In the genomic region with DNA sequence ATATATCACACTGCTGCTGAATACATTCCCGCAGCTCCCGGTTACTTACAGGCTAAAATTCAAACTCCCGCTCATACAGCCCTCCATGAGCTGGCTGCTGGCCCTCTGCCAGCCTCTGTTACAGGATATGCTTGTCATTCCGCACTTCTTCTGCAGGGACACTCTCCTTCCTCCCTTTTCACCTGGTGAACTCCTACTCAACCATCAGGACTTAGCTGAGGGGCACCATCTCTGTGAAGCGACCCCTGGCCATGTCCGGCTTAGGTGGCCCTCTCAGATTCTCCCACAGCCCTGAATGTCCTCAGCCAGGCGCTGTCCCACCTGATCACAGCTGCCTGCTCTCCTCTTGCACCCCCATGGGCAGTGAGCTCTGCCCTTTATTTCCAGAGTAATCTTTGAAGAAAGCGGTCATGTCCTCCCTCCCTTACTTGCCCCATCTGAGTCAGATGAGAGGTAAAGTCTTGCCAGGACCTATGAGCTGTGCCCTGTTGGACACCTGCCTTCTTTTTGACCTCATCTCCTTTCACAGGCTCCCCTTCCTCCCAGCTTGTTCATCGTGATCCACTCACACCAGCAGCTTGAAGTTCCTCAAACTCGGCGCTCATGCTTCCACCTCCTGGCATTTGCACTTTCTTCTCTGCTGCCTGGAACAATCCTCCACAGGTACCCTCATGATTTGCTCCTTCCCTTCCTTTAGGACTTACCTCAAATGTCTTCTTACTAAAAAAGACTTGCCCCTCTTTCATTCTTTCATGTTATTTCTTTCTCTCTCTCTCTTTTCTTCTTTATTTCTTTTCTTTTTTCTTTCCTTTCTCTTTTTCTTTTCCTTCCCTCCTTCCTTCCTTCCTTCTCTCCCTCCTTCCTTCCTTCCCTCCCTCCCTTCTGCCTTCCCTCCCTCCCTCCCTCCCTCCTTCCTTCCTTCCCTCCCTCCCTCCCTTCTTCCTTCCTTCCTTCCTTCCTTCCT, we compare ENCODE assay signal across 16 cellular contexts. TPM values are rescaled to one million over a fixed set of nuclear protein-coding genes. Genes with fewer than 3 reads are reported as not detected.
DNase-seq lines count a peak whose midpoint lies in the region; ATAC-seq, FAIRE-seq and TF ChIP-seq lines count a peak whose summit lies in the region.
"Had no signal": no experiment of that assay in that cellular context is flagged by ENCODE, and none has a peak within 500 bp of the region (broad histone marks: within the 10 kb centered on the region; RNA-seq: fewer than 3 reads in every experiment).

No MANE protein-coding gene starts in this region.

- ATAC-seq in foreskin keratinocyte (peak; percentile 84), HG03280 (IDR thresholded peaks at IDR 0.05; ENCODE audit: unreplicated experiment) (no peak)
- ATAC-seq: CD8-positive, alpha-beta T cell; Right ventricle myocardium inferior had no signal

- H3K4me3 ChIP-seq in SJCRH30, result no peak overlapping the region

- FAIRE-seq in HTR-8/SVneo (lab: Jason Lieb, UNC), result peak; percentile 65
- FAIRE-seq: colon had no signal

- no peaks in the 10 kb centered on the region for H3K9me3 ChIP-seq in SJCRH30 (replicated peaks)

- no peak for TF ChIP-seq CTCF in foreskin keratinocyte (conservative IDR thresholded peaks at IDR 0.05)

- H3K4me1 ChIP-seq in SJCRH30 (no peaks in the 10 kb centered on the region), foreskin keratinocyte (peaks cover 15% of the 10 kb centered on the region)
- H3K4me1 ChIP-seq: parathyroid adenoma had no signal

- DNase-seq in DMS153 treated with DMSO at 0.1 percent for 48 hours (lab: John Stamatoyannopoulos, UW; ENCODE audit: unreplicated experiment) (peak; percentile 51), HTR-8/SVneo (ENCODE audit: insufficient read length, low spot score) (peak; percentile 62), SJCRH30 (peak; percentile 18 to 43), foreskin keratinocyte (peak in 1 of 2 donors; percentile 72), NCI-H187 treated with DMSO at 0.1 percent for 48 hours (lab: John Stamatoyannopoulos, UW) (no peak), C1 segment of cervical spinal cord (lab: John Stamatoyannopoulos, UW) (no peak)
- DNase-seq: activated CD8-positive, alpha-beta memory T cell treated with anti-CD3 and anti-CD28 coated beads, Interleukin-2, amount 50 U/mL, for 48 hours; CD8-positive, alpha-beta T cell; midbrain had no signal

- H3K27me3 ChIP-seq in SJCRH30, result peaks cover 68% of the 10 kb centered on the region
- H3K27me3 ChIP-seq in foreskin keratinocyte, result peaks cover under 1% of the 10 kb centered on the region

- H3K36me3 ChIP-seq in SJCRH30, result no peaks in the 10 kb centered on the region

- H3K27ac ChIP-seq in SJCRH30 (no peak overlapping the region), foreskin keratinocyte (no peak overlapping the region)
- H3K27ac ChIP-seq: KMS-11, parathyroid adenoma, VCaP had no signal

RNA-seq across cellular contexts. Expression of gene CYP24A1, which starts 5.6 kb away (rescaled TPM):
- not detected in 2 replicates for total RNA-seq in SJCRH30 (2014; rRNA removed; shearing (Covaris generic))
- total RNA-seq in foreskin keratinocyte, result 1.4 and 2.3 TPM in 2 replicates
- 0.58 and 0.63 TPM in 2 replicates for polyA plus RNA-seq in foreskin keratinocyte
- total RNA-seq: CD8-positive, alpha-beta T cell; Right ventricle myocardium inferior; temporal lobe had no signal

RNA-seq across cellular contexts. Expression of gene PFDN4, which starts 39.7 kb away (rescaled TPM):
- total RNA-seq in SJCRH30 (2014; rRNA removed; shearing (Covaris generic)), result 129 and 168 TPM in 2 replicates
- 49.4 and 53.2 TPM in 2 replicates for total RNA-seq in foreskin keratinocyte
- 61.8 and 69.1 TPM in 2 replicates for polyA plus RNA-seq in foreskin keratinocyte

Comparison
In these comparisons a context has a peak if more than half of its experiments do, and no peak if none do; other contexts are left out.
1. DNase-seq: peak in DMS153 treated with DMSO at 0.1 percent for 48 hours (single experiment), HTR-8/SVneo (single experiment) and SJCRH30 (2 of 2); none in NCI-H187 treated with DMSO at 0.1 percent for 48 hours (single experiment) and C1 segment of cervical spinal cord (0 of 14).